In the genomic region with DNA sequence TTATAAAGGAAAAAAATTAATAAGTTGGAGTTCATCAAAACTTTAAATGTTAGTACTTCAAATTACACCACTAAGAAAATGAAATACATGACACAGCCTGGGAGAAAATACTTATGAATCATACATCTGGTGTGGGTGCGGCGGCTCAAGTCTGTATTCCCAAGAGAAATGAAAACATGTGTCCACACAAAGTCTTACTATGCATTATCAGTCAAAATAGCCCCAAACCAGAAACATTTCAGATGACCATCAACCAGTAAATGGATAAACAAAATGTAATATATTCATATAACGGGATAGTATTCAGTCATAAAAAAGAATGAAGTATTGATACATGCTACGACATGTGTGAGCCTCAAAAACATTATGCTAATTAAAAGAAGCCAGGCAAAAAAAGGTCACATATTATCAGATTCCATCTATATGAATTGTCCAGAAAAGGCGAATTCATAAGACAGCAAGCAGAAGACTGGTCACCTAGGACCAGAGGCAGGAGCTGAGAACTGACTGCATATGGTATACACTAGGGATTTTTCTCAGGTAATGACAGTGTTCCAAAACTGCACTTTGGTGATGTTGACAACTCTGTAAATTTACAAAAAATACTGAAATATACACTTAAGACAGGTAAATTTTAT, we compare ENCODE assay signal across 16 cellular contexts. TPM values are rescaled to one million over a fixed set of nuclear protein-coding genes. Genes with fewer than 3 reads are reported as not detected.
DNase-seq lines count a peak whose midpoint lies in the region; ATAC-seq, FAIRE-seq and TF ChIP-seq lines count a peak whose summit lies in the region.
"Had no signal": no experiment of that assay in that cellular context is flagged by ENCODE, and none has a peak within 500 bp of the region (broad histone marks: within the 10 kb centered on the region; RNA-seq: fewer than 3 reads in every experiment).

No MANE protein-coding gene starts in this region.

- no peak for ATAC-seq in stimulated activated naive B cell treated with anti-CD40 and anti-IgM and Interleukin-4, amounts not matched to agents 10 μg/mL and 1 μg/mL and 100 μg/mL, for 72 hours (replicated peaks)
- no peak for ATAC-seq in GM18498 (IDR thresholded peaks at IDR 0.05; ENCODE audit: unreplicated experiment)
- ATAC-seq: stimulated activated effector memory CD8-positive, alpha-beta T cell treated with anti-CD3 and anti-CD28 coated beads, Interleukin-12 subunit alpha, Interleukin-12 subunit beta, amount 100 ng/mL, for 72 hours had no signal

- H3K4me1 Mint-ChIP-seq in stimulated activated naive B cell treated with anti-CD40 and anti-IgM and Interleukin-4, amounts not matched to agents 10 μg/mL and 1 μg/mL and 100 μg/mL, for 72 hours: peaks cover 9 to 22% of the 10 kb centered on the region in 2 donors

- no peaks in the 10 kb centered on the region for H3K27me3 ChIP-seq in bronchial epithelial cell (ENCODE audit: control insufficient read depth, insufficient read depth, low read length)
- H3K27me3 ChIP-seq: adrenal gland had no signal

- no peak overlapping the region for H3K27ac Mint-ChIP-seq in stimulated activated naive B cell treated with anti-CD40 and anti-IgM and Interleukin-4, amounts not matched to agents 10 μg/mL and 1 μg/mL and 100 μg/mL, for 72 hours
- H3K27ac Mint-ChIP-seq: stimulated activated effector memory CD8-positive, alpha-beta T cell treated with anti-CD3 and anti-CD28 coated beads, Interleukin-12 subunit alpha, Interleukin-12 subunit beta, amount 100 ng/mL, for 72 hours had no signal

- H3K36me3 Mint-ChIP-seq in stimulated activated naive B cell treated with anti-CD40 and anti-IgM and Interleukin-4, amounts not matched to agents 10 μg/mL and 1 μg/mL and 100 μg/mL, for 72 hours: peaks cover 0 to 4% of the 10 kb centered on the region in 2 donors
- H3K36me3 Mint-ChIP-seq: stimulated activated effector memory CD8-positive, alpha-beta T cell treated with anti-CD3 and anti-CD28 coated beads, Interleukin-12 subunit alpha, Interleukin-12 subunit beta, amount 100 ng/mL, for 72 hours had no signal

- H3K27me3 Mint-ChIP-seq in stimulated activated naive B cell treated with anti-CD40 and anti-IgM and Interleukin-4, amounts not matched to agents 10 μg/mL and 1 μg/mL and 100 μg/mL, for 72 hours: peaks cover 10 to 19% of the 10 kb centered on the region in 2 donors

- H3K4me3 Mint-ChIP-seq in stimulated activated naive B cell treated with anti-CD40 and anti-IgM and Interleukin-4, amounts not matched to agents 10 μg/mL and 1 μg/mL and 100 μg/mL, for 72 hours: no peak overlapping the region
- H3K4me3 Mint-ChIP-seq: mesothelial cell of epicardium; stimulated activated effector memory CD8-positive, alpha-beta T cell treated with anti-CD3 and anti-CD28 coated beads, Interleukin-12 subunit alpha, Interleukin-12 subunit beta, amount 100 ng/mL, for 72 hours had no signal

- no peak overlapping the region for H3K4me3 ChIP-seq in bronchial epithelial cell (ENCODE audit: low read depth, low read length)
- H3K4me3 ChIP-seq: adrenal gland had no signal

- DNase-seq in COLO829 (ENCODE audit: low spot score) (peak; percentile 74), M059J (ENCODE audit: low read depth) (peak; percentile 73), bronchial epithelial cell (ENCODE audit: low read depth) (peak; percentile 78), kidney glomerular epithelial cell (lab: John Stamatoyannopoulos, UW) (peak; percentile 45), amygdala (lab: John Stamatoyannopoulos, UW) (no peak), NCI-H1694 (lab: John Stamatoyannopoulos, UW) (no peak)
- DNase-seq in stimulated activated naive B cell treated with anti-CD40 and anti-IgM and Interleukin-4, amounts not matched to agents 10 μg/mL and 1 μg/mL and 100 μg/mL, for 72 hours: no peak
- DNase-seq: activated CD4-positive, CD25-positive, alpha-beta regulatory T cell; activated T-cell treated with anti-CD3 and anti-CD28 coated beads for 4 hours; adrenal gland; C1 segment of cervical spinal cord; effector CD4-positive, alpha-beta T cell; stimulated activated CD4-positive, alpha-beta T cell treated with anti-CD3 and anti-CD28 coated beads, Interleukin-1b, Interleukin-23, amount 100 ng/mL, for 48 hours had no signal

- H3K36me3 ChIP-seq in bronchial epithelial cell (ENCODE audit: control insufficient read depth, insufficient read depth, low read length): no peaks in the 10 kb centered on the region
- H3K36me3 ChIP-seq: adrenal gland had no signal

- peaks cover 0 to 8% of the 10 kb centered on the region in 2 donors for H3K9me3 Mint-ChIP-seq in stimulated activated naive B cell treated with anti-CD40 and anti-IgM and Interleukin-4, amounts not matched to agents 10 μg/mL and 1 μg/mL and 100 μg/mL, for 72 hours
- H3K9me3 Mint-ChIP-seq: stimulated activated effector memory CD8-positive, alpha-beta T cell treated with anti-CD3 and anti-CD28 coated beads, Interleukin-12 subunit alpha, Interleukin-12 subunit beta, amount 100 ng/mL, for 72 hours had no signal

- TF ChIP-seq CTCF in bronchial epithelial cell (IDR thresholded peaks at IDR 0.05; ENCODE audit: insufficient read depth, low read length, severe bottlenecking): no peak

- FAIRE-seq in bronchial epithelial cell (lab: Jason Lieb, UNC): no peak

RNA-seq across cellular contexts. Expression of a gene that starts 5.3 kb away (rescaled TPM):
- 66.6 and 70.5 TPM in 2 replicates for total RNA-seq in M059J (2014; rRNA removed; shearing (Covaris generic))
- total RNA-seq in bronchial epithelial cell: 35.8 and 36.3 TPM in 2 replicates

RNA-seq across cellular contexts. Expression of a gene that starts 27.1 kb away (rescaled TPM):
- not detected in 2 replicates for total RNA-seq in M059J (2014; rRNA removed; shearing (Covaris generic))
- not detected in 2 replicates for total RNA-seq in bronchial epithelial cell
- total RNA-seq: adrenal gland, mesothelial cell of epicardium had no signal

RNA-seq across cellular contexts. Expression of a gene that starts 37.2 kb away (rescaled TPM):
- total RNA-seq in M059J (2014; rRNA removed; shearing (Covaris generic)): not detected in 2 replicates
- total RNA-seq in bronchial epithelial cell: not detected in 2 replicates
- total RNA-seq: adrenal gland, mesothelial cell of epicardium had no signal

RNA-seq across cellular contexts. Expression of a gene that starts 58.6 kb away (rescaled TPM):
- 63.0 and 72.1 TPM in 2 replicates for total RNA-seq in M059J (2014; rRNA removed; shearing (Covaris generic))
- total RNA-seq in bronchial epithelial cell: 53.8 and 56.3 TPM in 2 replicates

Comparison
In these comparisons a context has a peak if more than half of its experiments do, and no peak if none do; other contexts are left out.
1. DNase-seq: peak in COLO829 (single experiment), M059J (single experiment), bronchial epithelial cell (single experiment) and kidney glomerular epithelial cell (single experiment); none in stimulated activated naive B cell treated with anti-CD40 and anti-IgM and Interleukin-4, amounts not matched to agents 10 μg/mL and 1 μg/mL and 100 μg/mL, for 72 hours (single experiment), amygdala (0 of 56) and NCI-H1694 (single experiment).